ENCODE assay signal across 9 cellular contexts in the genomic region with DNA sequence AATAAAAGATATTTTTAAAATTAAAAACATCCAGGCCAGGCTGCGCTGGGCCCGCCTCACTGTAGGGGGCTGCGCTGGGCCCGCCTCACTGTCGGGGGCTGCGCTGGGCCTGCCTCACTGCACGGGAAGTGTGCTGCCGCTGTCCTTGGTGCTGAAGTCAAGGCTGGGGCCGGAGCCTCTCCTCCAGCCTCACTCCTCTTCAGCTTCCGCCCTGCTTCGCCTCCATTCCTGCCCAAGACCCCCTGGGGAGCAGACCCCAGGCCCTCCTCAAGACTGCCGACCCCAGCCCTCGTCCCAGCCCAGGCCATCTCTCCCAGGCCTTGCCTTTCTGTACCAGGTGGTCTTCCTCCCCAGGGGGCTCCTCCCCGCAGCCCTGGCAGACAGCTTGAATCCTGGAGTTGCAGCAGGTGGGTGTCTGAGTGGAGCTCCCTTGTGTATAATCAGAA. TPM values are rescaled to one million over a fixed set of nuclear protein-coding genes. Genes with fewer than 3 reads are reported as not detected.
A peak's percentile ranks its signal among the peaks of the same experiment; 100 is the strongest.
DNase-seq lines count a peak whose midpoint lies in the region; ATAC-seq lines count a peak whose summit lies in the region.
"Had no signal": no experiment of that assay in that cellular context is flagged by ENCODE, and none has a peak within 500 bp of the region (broad histone marks: within the 10 kb centered on the region; RNA-seq: fewer than 3 reads in every experiment).

No MANE protein-coding gene starts in this region.

- no peaks in the 10 kb centered on the region for H3K36me3 ChIP-seq in H7 (replicated peaks; ENCODE audit: control insufficient read depth, insufficient read depth, low read length)

- H3K4me3 ChIP-seq in H7 (ENCODE audit: insufficient read depth, low read depth, low read length): no peak overlapping the region

- DNase-seq in H7: peak; percentile 99
- DNase-seq in OCI-M1 (lab: John Stamatoyannopoulos, UW): peak; percentile 69
- DNase-seq in activated gamma-delta T cell treated with anti-CD3 and anti-CD28 coated beads, Interleukin-2, amount 50 U/mL, for 16 hours (ENCODE audit: low read depth): peak; percentile 20
- no peak for DNase-seq in left lobe of liver (ENCODE audit: low spot score)
- DNase-seq in NCI-H1092 treated with DMSO at 0.1 percent for 48 hours (lab: John Stamatoyannopoulos, UW): no peak
- no peak for DNase-seq in NCI-H2029 treated with DMSO at 0.1 percent for 48 hours (lab: John Stamatoyannopoulos, UW)
- DNase-seq in putamen (ENCODE audit: low spot score): no peak
- no peak for DNase-seq in NCI-H345 treated with DMSO at 0.1 percent for 48 hours (lab: John Stamatoyannopoulos, UW; ENCODE audit: unreplicated experiment)

- peaks cover 4% of the 10 kb centered on the region; the same call in 1 of the 2 replicates for H3K27me3 ChIP-seq in H7 (ENCODE audit: control insufficient read depth, insufficient read depth, low read length)

- peak; percentile 42 for ATAC-seq in left lobe of liver

RNA-seq across cellular contexts. Expression of gene ENDOV, which starts 26.2 kb away (rescaled TPM):
- total RNA-seq in H7 (2014; rRNA removed; shearing (Covaris generic)): 17.1 and 26.0 TPM in 2 replicates
- 15.6 TPM for total RNA-seq in left lobe of liver

RNA-seq across cellular contexts. Expression of gene NPTX1, which starts 35.3 kb away (rescaled TPM):
- total RNA-seq in H7 (2014; rRNA removed; shearing (Covaris generic)): 1.6 and 4.2 TPM in 2 replicates
- 0.25 TPM for total RNA-seq in left lobe of liver
- total RNA-seq: subcutaneous adipose tissue had no signal

Comparison
In these comparisons a context has a peak if more than half of its experiments do, and no peak if none do; other contexts are left out.
1. DNase-seq: peak in H7 (single experiment), OCI-M1 (single experiment) and activated gamma-delta T cell treated with anti-CD3 and anti-CD28 coated beads, Interleukin-2, amount 50 U/mL, for 16 hours (single experiment); none in left lobe of liver (single experiment), NCI-H1092 treated with DMSO at 0.1 percent for 48 hours (single experiment), NCI-H2029 treated with DMSO at 0.1 percent for 48 hours (single experiment), putamen (single experiment) and NCI-H345 treated with DMSO at 0.1 percent for 48 hours (single experiment).